15 cellular contexts compared by ENCODE assay signal in the genomic region with DNA sequence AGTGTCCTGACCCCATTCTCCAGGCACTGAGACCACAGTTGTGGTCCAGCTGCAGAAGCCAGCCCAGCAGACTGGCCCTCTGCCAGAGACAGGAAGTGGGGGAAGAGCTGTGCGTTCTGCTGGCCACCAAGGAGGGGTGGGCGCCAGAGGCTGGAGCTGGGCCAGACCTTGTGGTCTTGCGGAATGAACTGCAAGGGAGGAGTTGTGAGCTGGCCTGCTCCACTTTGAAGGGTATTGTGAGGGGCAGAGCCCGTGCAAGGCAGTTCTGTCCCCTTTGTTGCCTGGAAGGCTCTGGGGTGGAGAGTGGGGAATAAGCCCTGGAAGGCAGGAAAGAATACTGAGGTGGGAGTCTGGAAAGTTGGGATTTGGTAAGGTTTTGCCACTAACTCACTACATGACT. TPM values are rescaled to one million over a fixed set of nuclear protein-coding genes. Genes with fewer than 3 reads are reported as not detected.
DNase-seq lines count a peak whose midpoint lies in the region; ATAC-seq, FAIRE-seq and TF ChIP-seq lines count a peak whose summit lies in the region.
"Had no signal": no experiment of that assay in that cellular context is flagged by ENCODE, and none has a peak within 500 bp of the region (broad histone marks: within the 10 kb centered on the region; RNA-seq: fewer than 3 reads in every experiment).

No MANE protein-coding gene starts in this region.

- H3K27ac ChIP-seq in HEK293 (ENCODE audit: extremely low read depth, low read depth, low read length) = no peak overlapping the region
- H3K27ac ChIP-seq: foreskin keratinocyte, skin epidermis, VCaP had no signal

- no peak overlapping the region for H3K27ac Mint-ChIP-seq in activated naive CD4-positive, alpha-beta T cell treated with anti-CD3 and anti-CD28 coated beads, Interleukin-2, amount 50 U/mL, for 72 hours
- H3K27ac Mint-ChIP-seq: activated naive CD8-positive, alpha-beta T cell treated with anti-CD3 and anti-CD28 coated beads, Interleukin-2, amount 50 U/mL, for 24 hours; CD4-positive, CD25-positive, alpha-beta regulatory T cell had no signal

- H3K36me3 ChIP-seq in HEK293 (ENCODE audit: control insufficient read depth in 2 of 2, insufficient read depth in 1 of 2, low read length in 2 of 2) = no peaks in the 10 kb centered on the region

- no peaks in the 10 kb centered on the region for H3K36me3 Mint-ChIP-seq in activated naive CD4-positive, alpha-beta T cell treated with anti-CD3 and anti-CD28 coated beads, Interleukin-2, amount 50 U/mL, for 72 hours

- DNase-seq in UCSD-AML1 (lab: John Stamatoyannopoulos, UW; ENCODE audit: unreplicated experiment) (peak; percentile 33), iris pigment epithelial cell (ENCODE audit: low read depth) (peak; percentile 31), retinal pigment epithelial cell (ENCODE audit: low read depth) (peak; percentile 43), H54 (ENCODE audit: insufficient read length, low spot score) (no peak), NCI-H146 treated with DMSO at 0.1 percent for 48 hours (lab: John Stamatoyannopoulos, UW; ENCODE audit: unreplicated experiment) (no peak), RCC 7860 (ENCODE audit: low spot score) (no peak)
- no peak for DNase-seq in activated naive CD4-positive, alpha-beta T cell treated with anti-CD3 and anti-CD28 coated beads, Interleukin-2, amount 50 U/mL, for 72 hours (ENCODE audit: low spot score in 2 of 2)
- DNase-seq: activated naive CD8-positive, alpha-beta T cell treated with anti-CD3 and anti-CD28 coated beads, Interleukin-2, amount 50 U/mL, for 24 hours; CD4-positive, CD25-positive, alpha-beta regulatory T cell; foreskin keratinocyte; NCI-H1417 treated with DMSO at 0.1 percent for 48 hours; NCI-H510A treated with DMSO at 0.1 percent for 48 hours had no signal

- no peak for ATAC-seq in activated naive CD4-positive, alpha-beta T cell treated with anti-CD3 and anti-CD28 coated beads, Interleukin-2, amount 50 U/mL, for 72 hours
- ATAC-seq: activated naive CD8-positive, alpha-beta T cell treated with anti-CD3 and anti-CD28 coated beads, Interleukin-2, amount 50 U/mL, for 24 hours; foreskin keratinocyte had no signal

- POLR2A ChIA-PET in HEK293 (lab: Yijun Ruan, JAX) = no interaction called here

- H3K9me3 Mint-ChIP-seq in activated naive CD4-positive, alpha-beta T cell treated with anti-CD3 and anti-CD28 coated beads, Interleukin-2, amount 50 U/mL, for 72 hours = no peaks in the 10 kb centered on the region
- H3K9me3 Mint-ChIP-seq: activated naive CD8-positive, alpha-beta T cell treated with anti-CD3 and anti-CD28 coated beads, Interleukin-2, amount 50 U/mL, for 24 hours had no signal

- CTCF ChIA-PET in HEK293 (lab: Yijun Ruan, JAX) = interaction anchor here (0.5 to 1.8 kb wide), 7 partner anchors 9 to 264 kb away, joined by 3 to 12 read pairs (median 3); no protein-coding TSS in a partner anchor

- no peak overlapping the region for H3K4me3 ChIP-seq in HEK293 (ENCODE audit: low read depth, low read length)
- H3K4me3 ChIP-seq in retinal pigment epithelial cell (ENCODE audit: low read length) = no peak overlapping the region
- H3K4me3 ChIP-seq: skin epidermis had no signal

- H3K9me3 ChIP-seq in HEK293 (ENCODE audit: control insufficient read depth, insufficient read depth, low read depth, low read length) = no peaks in the 10 kb centered on the region

- no peak for TF ChIP-seq CTCF in HEK293 (tag by site-specific recombination; IDR thresholded peaks at IDR 0.05)
- TF ChIP-seq CTCF in retinal pigment epithelial cell (conservative IDR thresholded peaks at IDR 0.05; ENCODE audit: low read depth, low read length) = no peak

- FAIRE-seq in H54 (lab: Jason Lieb, UNC) = no peak
- FAIRE-seq in RCC 7860 (lab: Jason Lieb, UNC) = no peak

- H3K4me1 ChIP-seq in HEK293 (ENCODE audit: control insufficient read depth, insufficient read depth, low read length) = no peaks in the 10 kb centered on the region; the same call in 1 of the 2 replicates

- TF ChIP-seq POLR2A in H54 (IDR thresholded peaks at IDR 0.05; ENCODE audit: low read depth, low read length) = no peak

TF ChIP-seq in HEK293, 187 proteins besides CTCF, POLR2A, EP300 and RAD21 (continues in another document):
- TF ChIP-seq, protein P1, sequence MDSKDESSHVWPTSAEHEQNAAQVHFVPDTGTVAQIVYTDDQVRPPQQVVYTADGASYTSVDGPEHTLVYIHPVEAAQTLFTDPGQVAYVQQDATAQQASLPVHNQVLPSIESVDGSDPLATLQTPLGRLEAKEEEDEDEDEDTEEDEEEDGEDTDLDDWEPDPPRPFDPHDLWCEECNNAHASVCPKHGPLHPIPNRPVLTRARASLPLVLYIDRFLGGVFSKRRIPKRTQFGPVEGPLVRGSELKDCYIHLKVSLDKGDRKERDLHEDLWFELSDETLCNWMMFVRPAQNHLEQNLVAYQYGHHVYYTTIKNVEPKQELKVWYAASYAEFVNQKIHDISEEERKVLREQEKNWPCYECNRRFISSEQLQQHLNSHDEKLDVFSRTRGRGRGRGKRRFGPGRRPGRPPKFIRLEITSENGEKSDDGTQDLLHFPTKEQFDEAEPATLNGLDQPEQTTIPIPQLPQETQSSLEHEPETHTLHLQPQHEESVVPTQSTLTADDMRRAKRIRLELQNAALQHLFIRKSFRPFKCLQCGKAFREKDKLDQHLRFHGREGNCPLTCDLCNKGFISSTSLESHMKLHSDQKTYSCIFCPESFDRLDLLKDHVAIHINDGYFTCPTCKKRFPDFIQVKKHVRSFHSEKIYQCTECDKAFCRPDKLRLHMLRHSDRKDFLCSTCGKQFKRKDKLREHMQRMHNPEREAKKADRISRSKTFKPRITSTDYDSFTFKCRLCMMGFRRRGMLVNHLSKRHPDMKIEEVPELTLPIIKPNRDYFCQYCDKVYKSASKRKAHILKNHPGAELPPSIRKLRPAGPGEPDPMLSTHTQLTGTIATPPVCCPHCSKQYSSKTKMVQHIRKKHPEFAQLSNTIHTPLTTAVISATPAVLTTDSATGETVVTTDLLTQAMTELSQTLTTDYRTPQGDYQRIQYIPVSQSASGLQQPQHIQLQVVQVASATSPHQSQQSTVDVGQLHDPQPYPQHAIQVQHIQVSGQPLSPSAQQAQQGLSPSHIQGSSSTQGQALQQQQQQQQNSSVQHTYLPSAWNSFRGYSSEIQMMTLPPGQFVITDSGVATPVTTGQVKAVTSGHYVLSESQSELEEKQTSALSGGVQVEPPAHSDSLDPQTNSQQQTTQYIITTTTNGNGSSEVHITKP (tag by site-specific recombination; IDR thresholded peaks at IDR 0.05) = peak; percentile 92
- TF ChIP-seq ZNF280C (tag by site-specific recombination; IDR thresholded peaks at IDR 0.05) (no peak), ZNF707 (tag by site-specific recombination; IDR thresholded peaks at IDR 0.05) (0 out of 2 replicates have a peak, but pooled peaks have one; percentile 38), KLF8 (tag by site-specific recombination; IDR thresholded peaks at IDR 0.05) (no peak), ZNF2 (tag by site-specific recombination; IDR thresholded peaks at IDR 0.05) (no peak)
- TF ChIP-seq, protein P2, sequence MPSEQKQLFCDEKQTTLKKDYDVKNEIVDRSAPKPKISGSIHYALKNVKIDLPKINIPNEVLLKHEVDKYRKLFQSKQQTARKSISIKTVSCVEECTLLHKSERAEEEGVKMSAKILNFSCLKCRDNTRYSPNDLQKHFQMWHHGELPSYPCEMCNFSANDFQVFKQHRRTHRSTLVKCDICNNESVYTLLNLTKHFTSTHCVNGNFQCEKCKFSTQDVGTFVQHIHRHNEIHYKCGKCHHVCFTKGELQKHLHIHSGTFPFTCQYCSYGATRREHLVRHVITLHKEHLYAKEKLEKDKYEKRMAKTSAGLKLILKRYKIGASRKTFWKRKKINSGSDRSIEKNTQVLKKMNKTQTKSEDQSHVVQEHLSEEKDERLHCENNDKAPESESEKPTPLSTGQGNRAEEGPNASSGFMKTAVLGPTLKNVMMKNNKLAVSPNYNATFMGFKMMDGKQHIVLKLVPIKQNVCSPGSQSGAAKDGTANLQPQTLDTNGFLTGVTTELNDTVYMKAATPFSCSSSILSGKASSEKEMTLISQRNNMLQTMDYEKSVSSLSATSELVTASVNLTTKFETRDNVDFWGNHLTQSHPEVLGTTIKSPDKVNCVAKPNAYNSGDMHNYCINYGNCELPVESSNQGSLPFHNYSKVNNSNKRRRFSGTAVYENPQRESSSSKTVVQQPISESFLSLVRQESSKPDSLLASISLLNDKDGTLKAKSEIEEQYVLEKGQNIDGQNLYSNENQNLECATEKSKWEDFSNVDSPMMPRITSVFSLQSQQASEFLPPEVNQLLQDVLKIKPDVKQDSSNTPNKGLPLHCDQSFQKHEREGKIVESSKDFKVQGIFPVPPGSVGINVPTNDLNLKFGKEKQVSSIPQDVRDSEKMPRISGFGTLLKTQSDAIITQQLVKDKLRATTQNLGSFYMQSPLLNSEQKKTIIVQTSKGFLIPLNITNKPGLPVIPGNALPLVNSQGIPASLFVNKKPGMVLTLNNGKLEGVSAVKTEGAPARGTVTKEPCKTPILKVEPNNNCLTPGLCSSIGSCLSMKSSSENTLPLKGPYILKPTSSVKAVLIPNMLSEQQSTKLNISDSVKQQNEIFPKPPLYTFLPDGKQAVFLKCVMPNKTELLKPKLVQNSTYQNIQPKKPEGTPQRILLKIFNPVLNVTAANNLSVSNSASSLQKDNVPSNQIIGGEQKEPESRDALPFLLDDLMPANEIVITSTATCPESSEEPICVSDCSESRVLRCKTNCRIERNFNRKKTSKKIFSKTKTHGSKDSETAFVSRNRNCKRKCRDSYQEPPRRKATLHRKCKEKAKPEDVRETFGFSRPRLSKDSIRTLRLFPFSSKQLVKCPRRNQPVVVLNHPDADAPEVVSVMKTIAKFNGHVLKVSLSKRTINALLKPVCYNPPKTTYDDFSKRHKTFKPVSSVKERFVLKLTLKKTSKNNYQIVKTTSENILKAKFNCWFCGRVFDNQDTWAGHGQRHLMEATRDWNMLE (tag by site-specific recombination; conservative IDR thresholded peaks at IDR 0.05; ENCODE audit: low read depth) = no peak

RNA-seq across cellular contexts. Expression of gene MDFI, which starts 3.6 kb away (rescaled TPM):
- not detected for total RNA-seq in activated naive CD4-positive, alpha-beta T cell treated with anti-CD3 and anti-CD28 coated beads, Interleukin-2, amount 50 U/mL, for 72 hours
- total RNA-seq: CD4-positive, CD25-positive, alpha-beta regulatory T cell had no signal

Comparison
In these comparisons a context has a peak if more than half of its experiments do, and no peak if none do; other contexts are left out.
1. DNase-seq: peak in UCSD-AML1 (single experiment), iris pigment epithelial cell (single experiment) and retinal pigment epithelial cell (single experiment); none in H54 (single experiment), NCI-H146 treated with DMSO at 0.1 percent for 48 hours (single experiment), RCC 7860 (single experiment) and activated naive CD4-positive, alpha-beta T cell treated with anti-CD3 and anti-CD28 coated beads, Interleukin-2, amount 50 U/mL, for 72 hours (0 of 2).